In the genomic region with DNA sequence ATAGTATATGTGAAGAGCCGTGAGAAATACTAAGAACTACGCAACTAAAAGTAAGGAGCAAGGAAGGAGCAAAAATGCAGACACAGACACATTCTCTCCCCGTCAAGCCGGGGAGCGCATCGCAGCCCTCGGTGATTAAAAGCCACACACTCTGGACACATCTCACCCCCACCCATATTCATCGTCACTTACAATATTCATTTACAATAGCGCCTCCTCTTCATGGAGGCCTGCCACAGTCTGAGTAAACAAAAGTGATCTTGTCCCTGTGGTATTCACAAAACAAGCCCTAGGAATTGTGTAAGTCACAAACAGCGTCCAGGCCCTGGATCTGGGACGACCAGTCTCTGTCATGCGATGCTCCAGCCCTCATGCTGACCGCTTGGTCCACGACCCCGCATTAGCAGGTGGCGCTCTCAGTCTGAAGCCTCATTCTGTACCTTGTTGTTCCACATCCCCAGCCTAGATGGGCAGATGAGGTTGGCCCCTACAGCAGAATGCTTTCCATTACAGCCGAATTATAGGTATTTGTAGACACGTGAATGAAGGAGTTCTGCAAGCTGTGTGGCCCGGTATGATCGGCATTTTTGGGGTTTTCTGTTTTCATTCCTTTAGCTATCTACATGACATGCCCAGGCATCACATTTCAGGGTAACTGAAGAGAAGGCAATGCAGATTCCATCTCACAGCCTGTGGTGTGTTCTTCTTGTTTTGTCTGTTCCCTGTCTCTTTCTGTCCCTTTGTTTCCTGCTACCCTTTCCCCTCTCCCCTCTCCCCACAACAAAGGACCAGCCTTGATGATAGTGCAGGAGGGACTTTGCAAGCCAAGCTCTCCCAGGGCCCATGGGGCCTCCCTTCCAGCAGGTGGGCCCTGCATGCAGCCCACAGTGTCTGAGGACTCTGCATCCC, we compare ENCODE assay signal across 9 cellular contexts.
DNase-seq lines count a peak whose midpoint lies in the region; ATAC-seq and TF ChIP-seq lines count a peak whose summit lies in the region.
"Had no signal": no experiment of that assay in that cellular context is flagged by ENCODE, and none has a peak within 500 bp of the region (broad histone marks: within the 10 kb centered on the region; RNA-seq: fewer than 3 reads in every experiment).

No MANE protein-coding gene starts in this region.

- H3K27ac ChIP-seq in HUES64 (ENCODE audit: low read depth, low read length) (peak overlapping the region; percentile 76; the same call in 1 of the 2 replicates), muscle layer of duodenum (ENCODE audit: low read length) (peak overlapping the region; percentile 67)

- POLR2A ChIA-PET in AG04449 (lab: Yijun Ruan, JAX), result no interaction called here

- ATAC-seq in GM21717 (IDR thresholded peaks at IDR 0.05; ENCODE audit: unreplicated experiment), result no peak
- ATAC-seq in HG02759 (IDR thresholded peaks at IDR 0.05; ENCODE audit: unreplicated experiment), result no peak
- no peak for ATAC-seq in HG03432 (IDR thresholded peaks at IDR 0.05; ENCODE audit: unreplicated experiment)

- TF ChIP-seq CTCF in AG04449 (IDR thresholded peaks at IDR 0.05; ENCODE audit: insufficient read depth, low read length, missing control alignments), result no peak

- no peaks in the 10 kb centered on the region for H3K36me3 ChIP-seq in HUES64 (ENCODE audit: insufficient read depth, low read length)
- peaks cover 6 to 15% of the 10 kb centered on the region in 2 donors for H3K36me3 ChIP-seq in muscle layer of duodenum (ENCODE audit: control insufficient read depth in 1 of 2, insufficient read depth in 2 of 2, low read length in 2 of 2)

- H3K9ac ChIP-seq in HUES64 (ENCODE audit: low read depth, low read length), result peak overlapping the region; percentile 36; the same call in 1 of the 2 replicates

- H3K4me1 ChIP-seq in HUES64 (ENCODE audit: insufficient read depth, low read length) (peaks cover 16% of the 10 kb centered on the region), muscle layer of duodenum (ENCODE audit: control insufficient read depth in 1 of 2, insufficient read depth in 2 of 2, low read length in 2 of 2) (peaks cover 7 to 17% of the 10 kb centered on the region in 2 donors)

- no peaks in the 10 kb centered on the region for H3K27me3 ChIP-seq in HUES64 (ENCODE audit: insufficient read depth, low read length)
- no peaks in the 10 kb centered on the region for H3K27me3 ChIP-seq in muscle layer of duodenum (ENCODE audit: low read depth, low read length)

- CTCF ChIA-PET in AG04449 (lab: Yijun Ruan, JAX), result interaction anchor here (0.9 to 1.0 kb wide), 2 partner anchors 8 to 15 kb away, joined by 3 read pairs; no protein-coding TSS in a partner anchor

- no peaks in the 10 kb centered on the region for H3K9me3 ChIP-seq in HUES64 (ENCODE audit: insufficient read depth, low read depth, low read length)
- no peaks in the 10 kb centered on the region for H3K9me3 ChIP-seq in muscle layer of duodenum (ENCODE audit: control insufficient read depth in 1 of 2, low read length in 2 of 2)

- H3K4me3 ChIP-seq in AG04449 (ENCODE audit: low read depth, low read length), result peak overlapping the region; percentile 12; the same call in 1 of the 2 replicates
- no peak overlapping the region for H3K4me3 ChIP-seq in HUES64 (ENCODE audit: low read length)
- peak overlapping the region in 1 of 2 donors; percentile 1 for H3K4me3 ChIP-seq in muscle layer of duodenum (ENCODE audit: low read depth in 1 of 2, low read length in 2 of 2)

- 79% methylated on average over 20 of the region's 20 CpGs for WGBS in HUES64

- DNase-seq in AG04449 (ENCODE audit: low read depth, low spot score) (no peak), dedifferentiated amniotic fluid mesenchymal stem cell (ENCODE audit: extremely low spot score) (peak; percentile 26), MV-4-11 (lab: John Stamatoyannopoulos, UW) (no peak)
- DNase-seq: DMS 273 treated with DMSO at 0.1 percent for 48 hours had no signal
